In genomic region chr1:175842545-175842944, GRCh38 we compare ENCODE assay signal across 21 cellular contexts.
"Had no signal": no experiment of that assay in that cellular context is flagged by ENCODE, and none has a peak within 500 bp of the region (broad histone marks: within the 10 kb centered on the region; RNA-seq: fewer than 3 reads in every experiment).

No MANE protein-coding gene starts in this region.

- H3K4me1 ChIP-seq: adrenal gland, esophagus muscularis mucosa, gastroesophageal sphincter, heart left ventricle, left ventricle myocardium inferior, prostate gland, right atrium auricular region, uterus had no signal

- ATAC-seq: activated naive CD4-positive, alpha-beta T cell treated with anti-CD3 and anti-CD28 coated beads, Interleukin-2, amount 50 U/mL, for 72 hours; gastroesophageal sphincter; heart left ventricle had no signal

- H3K27me3 ChIP-seq: adrenal gland, right atrium auricular region, tibial artery, uterus had no signal

- H3K4me3 ChIP-seq: adrenal gland, esophagus muscularis mucosa, gastroesophageal sphincter, heart left ventricle, left ventricle myocardium inferior, prostate gland, right atrium auricular region, tibial artery, uterus had no signal

- H3K9me3 Mint-ChIP-seq: activated T-helper 1 cell treated with anti-CD3 and anti-CD28 coated beads, Interleukin-12 subunit alpha, Interleukin-12 subunit beta, Interleukin-2, Interleukin-4 antibody, amounts not matched to agents 30 ng/mL and 10 ng/mL and 1 ng/mL, durations not matched to agents 14 hours and 24 hours and 36 hours had no signal

- H3K9me3 ChIP-seq: adrenal gland, esophagus muscularis mucosa, gastroesophageal sphincter, heart left ventricle, left ventricle myocardium inferior, prostate gland, right atrium auricular region, tibial artery, uterus had no signal

- H3K36me3 ChIP-seq: adrenal gland, esophagus muscularis mucosa, gastroesophageal sphincter, heart left ventricle, left ventricle myocardium inferior, prostate gland, right atrium auricular region, tibial artery, uterus had no signal

- H3K27ac ChIP-seq: adrenal gland, esophagus muscularis mucosa, gastroesophageal sphincter, heart left ventricle, left ventricle myocardium inferior, prostate gland, right atrium auricular region, tibial artery, uterus had no signal

- DNase-seq: activated CD4-positive, alpha-beta T cell treated with anti-CD3 and anti-CD28 coated beads, Interleukin-2, amount 50 U/mL, for 4 hours; activated gamma-delta T cell treated with Interleukin-2 at 50 U/mL for 16 hours; activated T-cell treated with anti-CD3 and anti-CD28 coated beads for 4 hours; adrenal gland; effector CD4-positive, alpha-beta T cell; heart left ventricle; kidney glomerular epithelial cell; left ventricle myocardium inferior; mammary epithelial cell; stimulated activated CD4-positive, alpha-beta T cell treated with anti-CD3 and anti-CD28 coated beads, Interleukin-2, amount 100 ng/mL, for 24 hours; stimulated activated naive CD4-positive, alpha-beta T cell treated with Interleukin-2 at 50 U/mL for 16 hours; substantia nigra; T-helper 9 cell; tibial artery; uterus had no signal

- H3K36me3 Mint-ChIP-seq: activated naive CD4-positive, alpha-beta T cell treated with anti-CD3 and anti-CD28 coated beads, Interleukin-2, amount 50 U/mL, for 72 hours had no signal

- H3K4me3 Mint-ChIP-seq: activated T-helper 1 cell treated with anti-CD3 and anti-CD28 coated beads, Interleukin-12 subunit alpha, Interleukin-12 subunit beta, Interleukin-2, Interleukin-4 antibody, amounts not matched to agents 30 ng/mL and 10 ng/mL and 1 ng/mL, durations not matched to agents 14 hours and 24 hours and 36 hours had no signal

- H3K27ac Mint-ChIP-seq: activated naive CD4-positive, alpha-beta T cell treated with anti-CD3 and anti-CD28 coated beads, Interleukin-2, amount 50 U/mL, for 72 hours; activated T-helper 1 cell treated with anti-CD3 and anti-CD28 coated beads, Interleukin-12 subunit alpha, Interleukin-12 subunit beta, Interleukin-2, Interleukin-4 antibody, amounts not matched to agents 30 ng/mL and 10 ng/mL and 1 ng/mL, durations not matched to agents 14 hours and 24 hours and 36 hours had no signal
